In genomic region chr10:46540412-46541016, GRCh38 we compare ENCODE assay signal across 1 cellular context.
TF ChIP-seq lines count a peak whose summit lies in the region.

No MANE protein-coding gene starts in this region.

TF ChIP-seq in IMR-90, 13 proteins besides CTCF, POLR2A, EP300 and RAD21:
- TF ChIP-seq MXI1 (IDR thresholded peaks at IDR 0.05; ENCODE audit: borderline replicate concordance, low read depth, low read length) (no peak), BHLHE40 (IDR thresholded peaks at IDR 0.05; ENCODE audit: low read depth, low read length) (no peak), RFX5 (IDR thresholded peaks at IDR 0.05; ENCODE audit: low read depth, low read length) (no peak), NFE2L2 (IDR thresholded peaks at IDR 0.05; ENCODE audit: low read depth, low read length) (no peak), CHD1 (IDR thresholded peaks at IDR 0.05; ENCODE audit: low read depth, low read length) (no peak), RCOR1 (IDR thresholded peaks at IDR 0.05; ENCODE audit: insufficient replicate concordance, low read length) (no peak), MAFK (IDR thresholded peaks at IDR 0.05; ENCODE audit: low read depth, low read length) (no peak), USF2 (IDR thresholded peaks at IDR 0.05; ENCODE audit: low read depth, low read length) (no peak), FOS (IDR thresholded peaks at IDR 0.05; ENCODE audit: low read depth, low read length) (no peak), MAZ (IDR thresholded peaks at IDR 0.05; ENCODE audit: borderline replicate concordance, low read depth, low read length) (no peak), CEBPB (IDR thresholded peaks at IDR 0.05; ENCODE audit: low read depth, low read length) (no peak), ELK1 (IDR thresholded peaks at IDR 0.05; ENCODE audit: borderline replicate concordance, low read depth, low read length) (no peak), SMC3 (IDR thresholded peaks at IDR 0.05; ENCODE audit: low read depth, low read length) (no peak)
TF ChIP-seq in IMR-90: peak in this region for 0.
